Comparison of ENCODE assay signal across 1 cellular context in the genomic region with DNA sequence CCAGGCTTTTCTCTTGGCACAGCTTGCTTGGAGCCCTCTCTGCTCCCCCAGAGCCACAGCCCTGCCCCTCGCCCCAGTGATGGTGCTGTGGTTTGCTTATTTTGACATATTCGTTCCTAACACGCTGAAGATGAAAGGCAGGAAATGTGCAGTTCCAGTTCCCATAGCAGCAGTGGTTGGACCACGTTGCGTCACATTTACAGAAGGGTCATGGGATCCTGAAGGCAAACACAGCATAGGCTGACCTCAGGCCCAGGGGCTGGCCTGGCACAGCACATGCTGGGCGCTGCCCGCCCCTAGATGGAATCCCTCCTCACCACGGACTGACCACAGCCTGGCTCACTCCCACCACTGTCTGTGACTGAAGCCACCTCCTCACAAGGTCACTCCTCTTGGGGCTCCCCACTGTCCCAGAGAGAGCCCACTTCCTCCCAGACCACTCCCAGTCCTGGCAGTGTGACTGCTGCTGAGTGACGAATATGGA.
TF ChIP-seq lines count a peak whose summit lies in the region.

No MANE protein-coding gene starts in this region.

TF ChIP-seq in GM12878, 131 proteins besides CTCF, POLR2A, EP300 and RAD21 (continued from another document):
- TF ChIP-seq BHLHE40 (IDR thresholded peaks at IDR 0.05; ENCODE audit: borderline replicate concordance in 1 of 2, low read depth in 2 of 2, low read length in 1 of 2): peak; percentile 51 to 82; a peak in 2 of 4 replicates
- no peak for TF ChIP-seq MTA3 (IDR thresholded peaks at IDR 0.05; ENCODE audit: borderline replicate concordance, low read length)
- TF ChIP-seq TCF3 (IDR thresholded peaks at IDR 0.05; ENCODE audit: borderline replicate concordance, insufficient read depth, low read depth, low read length): no peak
- TF ChIP-seq PAX5 (IDR thresholded peaks at IDR 0.05; ENCODE audit: borderline replicate concordance, low read depth, low read length): peak; percentile 74; the same call in 1 of the 2 replicates
- no peak for TF ChIP-seq HCFC1 (IDR thresholded peaks at IDR 0.05; ENCODE audit: low read length)
- TF ChIP-seq CHD4 (IDR thresholded peaks at IDR 0.05): no peak
- peak; percentile 34; the same call in 1 of the 2 replicates for TF ChIP-seq CHD2 (IDR thresholded peaks at IDR 0.05; ENCODE audit: borderline replicate concordance, low read depth, low read length)
- peak; percentile 56 for TF ChIP-seq SP1 (IDR thresholded peaks at IDR 0.05; ENCODE audit: low read depth, low read length)
- peak; percentile 34 to 71; a peak in 3 of 4 replicates for TF ChIP-seq IKZF2 (IDR thresholded peaks at IDR 0.05)
- TF ChIP-seq GATAD2B (conservative IDR thresholded peaks at IDR 0.05; ENCODE audit: low read depth): 0 out of 2 replicates have a peak, but pooled peaks have one; percentile 46
- TF ChIP-seq CREB1 (IDR thresholded peaks at IDR 0.05; ENCODE audit: low read depth): peak; percentile 67; the same call in 1 of the 2 replicates
- TF ChIP-seq FOXM1 (IDR thresholded peaks at IDR 0.05; ENCODE audit: low read depth, low read length): no peak
- TF ChIP-seq TCF7 (IDR thresholded peaks at IDR 0.05; ENCODE audit: borderline replicate concordance): peak; percentile 91
- no peak for TF ChIP-seq STAT3 (IDR thresholded peaks at IDR 0.05; ENCODE audit: low read depth, low read length)
- TF ChIP-seq ZNF622 (IDR thresholded peaks at IDR 0.05): no peak
- TF ChIP-seq BCL11A (IDR thresholded peaks at IDR 0.05; ENCODE audit: low read depth, low read length): no peak
- TF ChIP-seq, protein P1, sequence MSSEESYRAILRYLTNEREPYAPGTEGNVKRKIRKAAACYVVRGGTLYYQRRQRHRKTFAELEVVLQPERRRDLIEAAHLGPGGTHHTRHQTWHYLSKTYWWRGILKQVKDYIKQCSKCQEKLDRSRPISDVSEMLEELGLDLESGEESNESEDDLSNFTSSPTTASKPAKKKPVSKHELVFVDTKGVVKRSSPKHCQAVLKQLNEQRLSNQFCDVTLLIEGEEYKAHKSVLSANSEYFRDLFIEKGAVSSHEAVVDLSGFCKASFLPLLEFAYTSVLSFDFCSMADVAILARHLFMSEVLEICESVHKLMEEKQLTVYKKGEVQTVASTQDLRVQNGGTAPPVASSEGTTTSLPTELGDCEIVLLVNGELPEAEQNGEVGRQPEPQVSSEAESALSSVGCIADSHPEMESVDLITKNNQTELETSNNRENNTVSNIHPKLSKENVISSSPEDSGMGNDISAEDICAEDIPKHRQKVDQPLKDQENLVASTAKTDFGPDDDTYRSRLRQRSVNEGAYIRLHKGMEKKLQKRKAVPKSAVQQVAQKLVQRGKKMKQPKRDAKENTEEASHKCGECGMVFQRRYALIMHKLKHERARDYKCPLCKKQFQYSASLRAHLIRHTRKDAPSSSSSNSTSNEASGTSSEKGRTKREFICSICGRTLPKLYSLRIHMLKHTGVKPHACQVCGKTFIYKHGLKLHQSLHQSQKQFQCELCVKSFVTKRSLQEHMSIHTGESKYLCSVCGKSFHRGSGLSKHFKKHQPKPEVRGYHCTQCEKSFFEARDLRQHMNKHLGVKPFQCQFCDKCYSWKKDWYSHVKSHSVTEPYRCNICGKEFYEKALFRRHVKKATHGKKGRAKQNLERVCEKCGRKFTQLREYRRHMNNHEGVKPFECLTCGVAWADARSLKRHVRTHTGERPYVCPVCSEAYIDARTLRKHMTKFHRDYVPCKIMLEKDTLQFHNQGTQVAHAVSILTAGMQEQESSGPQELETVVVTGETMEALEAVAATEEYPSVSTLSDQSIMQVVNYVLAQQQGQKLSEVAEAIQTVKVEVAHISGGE (CRISPR knock-in tag; IDR thresholded peaks at IDR 0.05): no peak
- TF ChIP-seq, protein P2, sequence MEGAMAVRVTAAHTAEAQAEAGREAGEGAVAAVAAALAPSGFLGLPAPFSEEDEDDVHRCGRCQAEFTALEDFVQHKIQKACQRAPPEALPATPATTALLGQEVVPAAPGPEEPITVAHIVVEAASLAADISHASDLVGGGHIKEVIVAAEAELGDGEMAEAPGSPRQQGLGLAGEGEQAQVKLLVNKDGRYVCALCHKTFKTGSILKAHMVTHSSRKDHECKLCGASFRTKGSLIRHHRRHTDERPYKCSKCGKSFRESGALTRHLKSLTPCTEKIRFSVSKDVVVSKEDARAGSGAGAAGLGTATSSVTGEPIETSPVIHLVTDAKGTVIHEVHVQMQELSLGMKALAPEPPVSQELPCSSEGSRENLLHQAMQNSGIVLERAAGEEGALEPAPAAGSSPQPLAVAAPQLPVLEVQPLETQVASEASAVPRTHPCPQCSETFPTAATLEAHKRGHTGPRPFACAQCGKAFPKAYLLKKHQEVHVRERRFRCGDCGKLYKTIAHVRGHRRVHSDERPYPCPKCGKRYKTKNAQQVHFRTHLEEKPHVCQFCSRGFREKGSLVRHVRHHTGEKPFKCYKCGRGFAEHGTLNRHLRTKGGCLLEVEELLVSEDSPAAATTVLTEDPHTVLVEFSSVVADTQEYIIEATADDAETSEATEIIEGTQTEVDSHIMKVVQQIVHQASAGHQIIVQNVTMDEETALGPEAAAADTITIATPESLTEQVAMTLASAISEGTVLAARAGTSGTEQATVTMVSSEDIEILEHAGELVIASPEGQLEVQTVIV (IDR thresholded peaks at IDR 0.05; ENCODE audit: borderline replicate concordance, partially characterized antibody): peak; percentile 14
- peak in 1 of 2 experiments; percentile 50; a peak in 1 of 4 replicates for TF ChIP-seq CEBPB (IDR thresholded peaks at IDR 0.05; ENCODE audit: borderline replicate concordance in 1 of 2, low read depth in 2 of 2, low read length in 2 of 2)
TF ChIP-seq in GM12878: peak in this region for 22.
